ENCODE assay signal across 17 cellular contexts in the genomic region with DNA sequence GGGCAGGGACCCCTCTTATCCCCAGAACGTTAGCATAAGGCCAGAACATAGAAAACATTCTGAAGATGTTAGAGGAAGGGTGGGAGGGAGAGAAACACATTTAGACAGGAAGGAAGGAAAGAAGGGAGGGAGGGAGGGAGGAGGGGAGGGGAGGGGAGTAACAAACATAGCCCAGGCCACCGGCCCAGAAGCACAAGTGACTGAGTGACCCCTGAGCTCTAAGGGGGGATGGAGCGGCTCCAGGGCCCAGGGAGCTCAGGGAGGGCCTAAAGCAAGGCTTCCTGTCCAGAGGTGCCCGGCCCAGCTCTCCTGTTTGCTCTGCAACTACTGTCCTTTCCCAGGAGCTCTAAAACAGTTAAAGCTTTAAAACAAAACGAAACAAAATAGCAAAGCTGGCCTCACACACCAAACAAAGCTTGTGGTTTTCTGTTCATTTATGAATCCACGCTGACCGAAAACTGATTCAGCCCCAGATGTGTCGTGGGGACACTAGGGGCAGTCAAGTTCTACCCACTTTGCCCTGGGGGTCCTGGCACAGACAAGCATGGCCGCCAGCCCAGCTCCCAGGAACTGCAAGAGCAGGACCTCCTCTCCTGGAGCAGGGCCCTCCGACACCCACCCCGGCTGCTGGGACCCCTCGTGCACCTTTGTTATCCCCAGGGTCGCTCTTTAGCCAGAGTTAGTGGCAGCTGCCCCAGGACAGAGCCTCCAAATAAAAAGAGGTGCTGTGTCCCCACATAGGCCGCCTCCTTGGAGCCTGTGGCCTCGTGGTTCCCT.
A peak's percentile ranks its signal among the peaks of the same experiment; 100 is the strongest.
DNase-seq lines count a peak whose midpoint lies in the region; ATAC-seq lines count a peak whose summit lies in the region.
"Had no signal": no experiment of that assay in that cellular context is flagged by ENCODE, and none has a peak within 500 bp of the region (broad histone marks: within the 10 kb centered on the region; RNA-seq: fewer than 3 reads in every experiment).

No MANE protein-coding gene starts in this region.

- no peak overlapping the region for H3K23ac ChIP-seq in mesenchymal stem cell (ENCODE audit: low read length in 2 of 2)
- H3K23ac ChIP-seq in trophoblast cell (ENCODE audit: low read length), result no peak overlapping the region

- H3K4ac ChIP-seq in mesenchymal stem cell (ENCODE audit: low read depth in 1 of 2, low read length in 2 of 2) (no peak overlapping the region), trophoblast cell (ENCODE audit: low read depth, low read length) (peak overlapping the region; percentile 54)

- H3K4me3 Mint-ChIP-seq in stimulated activated naive CD8-positive, alpha-beta T cell treated with anti-CD3 and anti-CD28 coated beads, Interleukin-15, amount 100 ng/mL, for 72 hours, result no peak overlapping the region
- H3K4me3 Mint-ChIP-seq in CD4-positive, alpha-beta memory T cell, result no peak overlapping the region

- ATAC-seq in Right ventricle myocardium inferior (no peak), left cardiac atrium (no peak)
- no peak for ATAC-seq in stimulated activated naive CD8-positive, alpha-beta T cell treated with anti-CD3 and anti-CD28 coated beads, Interleukin-15, amount 100 ng/mL, for 72 hours

- H2BK120ac ChIP-seq in mesenchymal stem cell (ENCODE audit: low read depth, low read length) (no peak overlapping the region), trophoblast cell (ENCODE audit: insufficient read depth, low read length, poor library complexity) (peak overlapping the region; percentile 12)

- H3K18ac ChIP-seq in mesenchymal stem cell (ENCODE audit: low read depth in 1 of 2, low read length in 2 of 2), result peak overlapping the region in 1 of 2 experiments; percentile 43
- H3K18ac ChIP-seq in trophoblast cell (ENCODE audit: low read length), result peak overlapping the region; percentile 60

- H3K36me3 Mint-ChIP-seq in CD4-positive, alpha-beta memory T cell, result no peaks in the 10 kb centered on the region

- H4K12ac ChIP-seq in trophoblast cell (ENCODE audit: low read depth, low read length), result no peak overlapping the region

- H3K4me1 Mint-ChIP-seq in stimulated activated naive CD8-positive, alpha-beta T cell treated with anti-CD3 and anti-CD28 coated beads, Interleukin-15, amount 100 ng/mL, for 72 hours, result no peaks in the 10 kb centered on the region
- H3K4me1 Mint-ChIP-seq in CD4-positive, alpha-beta memory T cell, result peaks cover 0 to 1% (median 0%) of the 10 kb centered on the region in 4 donors

- H2BK5ac ChIP-seq in mesenchymal stem cell (ENCODE audit: low read depth, low read length, poor library complexity, severe bottlenecking) (no peak overlapping the region), trophoblast cell (ENCODE audit: low read depth, low read length, poor library complexity) (no peak overlapping the region)

- CTCF ChIA-PET in CD4-positive, alpha-beta memory T cell (lab: Charles Lee; ENCODE audit: partially characterized antibody), result no interaction called here

- DNase-seq in Right ventricle myocardium inferior (ENCODE audit: missing footprints) (peak; percentile 64), left cardiac atrium (no peak), mesenchymal stem cell (no peak), trophoblast cell (no peak), RPMI8226 (no peak), NCI-H1105 treated with DMSO at 0.1 percent for 48 hours (lab: John Stamatoyannopoulos, UW) (no peak)
- no peak for DNase-seq in stimulated activated naive CD8-positive, alpha-beta T cell treated with anti-CD3 and anti-CD28 coated beads, Interleukin-15, amount 100 ng/mL, for 72 hours
- DNase-seq in CD4-positive, alpha-beta memory T cell, result no peak
- DNase-seq: COR-L47, GF-D8, GM23248, KG1, NCI-H146, NCI-H2081, NCI-H510A treated with DMSO at 0.1 percent for 48 hours, NCI-H82, PC-9 had no signal

- H2AK5ac ChIP-seq in mesenchymal stem cell (ENCODE audit: low read length, severe bottlenecking) (no peak overlapping the region), trophoblast cell (ENCODE audit: low read length) (peak overlapping the region; percentile 45)

- H3K4me2 ChIP-seq in mesenchymal stem cell (ENCODE audit: low read length, poor library complexity, severe bottlenecking) (no peak overlapping the region), trophoblast cell (ENCODE audit: low read length) (no peak overlapping the region)
- H3K4me2 ChIP-seq: PC-9 had no signal

- intact Hi-C loops in Right ventricle myocardium inferior (cut with DNase I), result no loop called here
- intact Hi-C loops in left cardiac atrium (cut with DNase I), result no loop called here
- intact Hi-C loops in CD4-positive, alpha-beta memory T cell (cut with micrococcal nuclease), result no loop called here

- no peak overlapping the region for H2BK15ac ChIP-seq in mesenchymal stem cell (ENCODE audit: low read depth, poor library complexity, severe bottlenecking)

- H3K9me3 ChIP-seq in mesenchymal stem cell (ENCODE audit: control insufficient read depth, low read length), result no peaks in the 10 kb centered on the region
- H3K9me3 ChIP-seq in trophoblast cell (ENCODE audit: insufficient read depth, low read depth, low read length), result peaks cover 4% of the 10 kb centered on the region
- no peaks in the 10 kb centered on the region for H3K9me3 ChIP-seq in CD4-positive, alpha-beta memory T cell (ENCODE audit: control insufficient read depth in 1 of 2, low read length in 2 of 2)

- H3K79me2 ChIP-seq in trophoblast cell (ENCODE audit: control insufficient read depth, insufficient read depth, low read length, poor library complexity), result no peaks in the 10 kb centered on the region

- 66% methylated on average over 15 of the region's 15 CpGs for WGBS in mesenchymal stem cell
- no CpG with 5 or more reads among the region's 15 CpGs for WGBS in trophoblast cell (ENCODE audit: extremely low coverage, insufficient coverage, insufficient read length)

- POLR2A ChIA-PET in CD4-positive, alpha-beta memory T cell (lab: Charles Lee; ENCODE audit: partially characterized antibody), result no interaction called here

- H3K4me3 ChIP-seq in mesenchymal stem cell (ENCODE audit: insufficient read depth in 1 of 2, low read depth in 1 of 2, low read length in 2 of 2) (no peak overlapping the region), trophoblast cell (ENCODE audit: low read depth, low read length) (no peak overlapping the region)
- H3K4me3 ChIP-seq in CD4-positive, alpha-beta memory T cell (ENCODE audit: low read length in 2 of 2), result no peak overlapping the region
- H3K4me3 ChIP-seq: GM23248, PC-9 had no signal

- H3K79me1 ChIP-seq in mesenchymal stem cell (replicated peaks; ENCODE audit: low read length, poor library complexity, severe bottlenecking) (no peaks in the 10 kb centered on the region), trophoblast cell (ENCODE audit: low read length) (peaks cover 8% of the 10 kb centered on the region)

- H3K36me3 ChIP-seq in mesenchymal stem cell (ENCODE audit: control insufficient read depth in 1 of 2, insufficient read depth in 2 of 2, low read depth in 1 of 2, low read length in 2 of 2), result peaks cover 0 to 8% of the 10 kb centered on the region in 2 experiments
- H3K36me3 ChIP-seq in trophoblast cell (ENCODE audit: control insufficient read depth in 1 of 2, insufficient read depth in 2 of 2, low read length in 2 of 2), result peaks cover 14 to 19% of the 10 kb centered on the region in 2 experiments
- H3K36me3 ChIP-seq in CD4-positive, alpha-beta memory T cell (ENCODE audit: insufficient read depth, low read length), result no peaks in the 10 kb centered on the region

- no peaks in the 10 kb centered on the region for H3K27me3 Mint-ChIP-seq in stimulated activated naive CD8-positive, alpha-beta T cell treated with anti-CD3 and anti-CD28 coated beads, Interleukin-15, amount 100 ng/mL, for 72 hours
- no peaks in the 10 kb centered on the region for H3K27me3 Mint-ChIP-seq in CD4-positive, alpha-beta memory T cell

- H2AFZ ChIP-seq in mesenchymal stem cell (ENCODE audit: low read depth, low read length) (peak overlapping the region; percentile 68), trophoblast cell (ENCODE audit: insufficient read depth, low read length, poor library complexity) (no peak overlapping the region)
- H2AFZ ChIP-seq: GM23248, PC-9 had no signal

- H4K91ac ChIP-seq in mesenchymal stem cell (ENCODE audit: low read length) (no peak overlapping the region), trophoblast cell (ENCODE audit: low read depth, low read length) (peak overlapping the region; percentile 70)

- H2BK12ac ChIP-seq in mesenchymal stem cell (ENCODE audit: low read length in 2 of 2), result no peak overlapping the region
- peak overlapping the region; percentile 19 for H2BK12ac ChIP-seq in trophoblast cell (ENCODE audit: low read length)

- H3K27ac ChIP-seq in mesenchymal stem cell (ENCODE audit: low read length, poor library complexity, severe bottlenecking), result no peak overlapping the region
- peak overlapping the region; percentile 50 for H3K27ac ChIP-seq in trophoblast cell (ENCODE audit: low read depth, low read length)
- no peak overlapping the region for H3K27ac ChIP-seq in CD4-positive, alpha-beta memory T cell (ENCODE audit: low read depth, low read length)
- H3K27ac ChIP-seq: GM23248, PC-9 had no signal

- H3K27me3 ChIP-seq in mesenchymal stem cell (ENCODE audit: control insufficient read depth in 1 of 2, insufficient read depth in 1 of 2, low read length in 2 of 2), result no peaks in the 10 kb centered on the region
- H3K27me3 ChIP-seq in trophoblast cell (ENCODE audit: insufficient read depth, low read length), result no peaks in the 10 kb centered on the region
- H3K27me3 ChIP-seq in CD4-positive, alpha-beta memory T cell (ENCODE audit: insufficient read depth, low read length), result no peaks in the 10 kb centered on the region

- peak overlapping the region in 1 of 2 donors; percentile 78 for H3K27ac Mint-ChIP-seq in stimulated activated naive CD8-positive, alpha-beta T cell treated with anti-CD3 and anti-CD28 coated beads, Interleukin-15, amount 100 ng/mL, for 72 hours
- no peak overlapping the region for H3K27ac Mint-ChIP-seq in CD4-positive, alpha-beta memory T cell

- H3K4me1 ChIP-seq in mesenchymal stem cell (ENCODE audit: control insufficient read depth, insufficient read depth, low read depth, low read length) (peaks cover 15% of the 10 kb centered on the region), trophoblast cell (ENCODE audit: control insufficient read depth in 1 of 2, insufficient read depth in 2 of 2, low read length in 2 of 2) (peaks cover 11 to 23% of the 10 kb centered on the region in 2 experiments)
- H3K4me1 ChIP-seq in CD4-positive, alpha-beta memory T cell (ENCODE audit: insufficient read depth, low read length), result no peaks in the 10 kb centered on the region

- no peak overlapping the region for H3K9ac ChIP-seq in mesenchymal stem cell (ENCODE audit: low read length)
- H3K9ac ChIP-seq in trophoblast cell (ENCODE audit: low read length), result no peak overlapping the region
- H3K9ac ChIP-seq: GM23248 had no signal

- H3K14ac ChIP-seq in mesenchymal stem cell (ENCODE audit: low read length in 2 of 2), result no peak overlapping the region
- peak overlapping the region; percentile 1 for H3K14ac ChIP-seq in trophoblast cell (ENCODE audit: low read length)

- H3K9me3 Mint-ChIP-seq in stimulated activated naive CD8-positive, alpha-beta T cell treated with anti-CD3 and anti-CD28 coated beads, Interleukin-15, amount 100 ng/mL, for 72 hours, result no peaks in the 10 kb centered on the region
- H3K9me3 Mint-ChIP-seq in CD4-positive, alpha-beta memory T cell, result peaks cover 0 to 4% (median 0%) of the 10 kb centered on the region in 8 donors

- no peak overlapping the region for H4K8ac ChIP-seq in mesenchymal stem cell (ENCODE audit: low read length)
- peak overlapping the region; percentile 24 for H4K8ac ChIP-seq in trophoblast cell (ENCODE audit: low read depth, low read length)
